Comparison of ENCODE assay signal across 28 cellular contexts in the genomic region with DNA sequence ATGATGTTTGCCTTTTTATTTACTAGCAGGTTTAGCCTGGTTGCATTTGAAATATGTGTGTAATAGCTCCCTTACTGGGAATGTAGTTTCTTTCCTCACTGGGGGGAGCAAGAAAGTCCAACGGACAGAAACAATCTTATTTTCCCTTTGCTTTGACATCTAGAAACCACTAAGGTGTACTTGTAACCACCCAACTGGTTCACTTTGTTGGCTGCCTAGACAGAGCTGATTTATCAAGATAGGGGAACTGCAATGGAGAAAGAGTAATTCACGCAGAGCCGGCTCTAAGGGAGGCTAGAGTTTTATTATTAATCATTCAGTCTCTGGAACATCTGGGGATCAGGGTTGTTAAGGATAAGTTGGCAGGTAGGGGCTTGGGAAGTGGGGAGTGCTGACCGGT. TPM values are rescaled to one million over a fixed set of nuclear protein-coding genes. Genes with fewer than 3 reads are reported as not detected.
DNase-seq lines count a peak whose midpoint lies in the region; ATAC-seq and TF ChIP-seq lines count a peak whose summit lies in the region.
"Had no signal": no experiment of that assay in that cellular context is flagged by ENCODE, and none has a peak within 500 bp of the region (broad histone marks: within the 10 kb centered on the region; RNA-seq: fewer than 3 reads in every experiment).

No MANE protein-coding gene starts in this region.

- H3K4me3 ChIP-seq in CD4-positive, alpha-beta memory T cell (ENCODE audit: low read length in 2 of 2), result no peak overlapping the region
- H3K4me3 ChIP-seq in HUES48 (ENCODE audit: low read depth, low read length), result no peak overlapping the region
- no peak overlapping the region for H3K4me3 ChIP-seq in naive thymus-derived CD4-positive, alpha-beta T cell (ENCODE audit: low read length)
- H3K4me3 ChIP-seq in brain microvascular endothelial cell (ENCODE audit: low read depth, low read length), result no peak overlapping the region
- H3K4me3 ChIP-seq: pancreas, stomach, thyroid gland had no signal

- H3K4me1 Mint-ChIP-seq in CD4-positive, alpha-beta memory T cell, result peaks cover 8 to 14% (median 10%) of the 10 kb centered on the region in 4 donors
- peaks cover 75% of the 10 kb centered on the region for H3K4me1 Mint-ChIP-seq in WTC11
- peaks cover 0 to 17% (median 10%) of the 10 kb centered on the region in 7 donors for H3K4me1 Mint-ChIP-seq in naive thymus-derived CD4-positive, alpha-beta T cell
- H3K4me1 Mint-ChIP-seq: activated CD4-positive, alpha-beta T cell treated with anti-CD3 and anti-CD28 coated beads, Interleukin-2, amount 10 ng/mL, durations not matched to agents 24 days and 14 days had no signal

- no peaks in the 10 kb centered on the region for H3K36me3 ChIP-seq in CD4-positive, alpha-beta memory T cell (ENCODE audit: insufficient read depth, low read length)
- H3K36me3 ChIP-seq in HUES48 (ENCODE audit: control insufficient read depth, insufficient read depth, low read length) (no peaks in the 10 kb centered on the region), brain microvascular endothelial cell (replicated peaks) (no peaks in the 10 kb centered on the region)
- H3K36me3 ChIP-seq in naive thymus-derived CD4-positive, alpha-beta T cell (ENCODE audit: control insufficient read depth in 2 of 3, insufficient read depth in 3 of 3, low read length in 3 of 3), result no peaks in the 10 kb centered on the region
- H3K36me3 ChIP-seq: pancreas, stomach, thyroid gland had no signal

- in situ Hi-C loops in brain microvascular endothelial cell (cut with HindIII; ENCODE audit: low pct_ligation_motif_present, low sequenced_read_pairs) (no loop called here), GM13976 (cut with MboI; ENCODE audit: low sequenced_read_pairs, unreplicated experiment) (no loop called here)

- no peak overlapping the region for H3K27ac ChIP-seq in CD4-positive, alpha-beta memory T cell (ENCODE audit: low read depth, low read length)
- H3K27ac ChIP-seq in HUES48 (ENCODE audit: low read depth, low read length), result peak overlapping the region; percentile 88
- no peak overlapping the region for H3K27ac ChIP-seq in naive thymus-derived CD4-positive, alpha-beta T cell (ENCODE audit: low read depth, low read length)
- no peak overlapping the region for H3K27ac ChIP-seq in brain microvascular endothelial cell
- H3K27ac ChIP-seq: stomach, thyroid gland, VCaP had no signal

- no peaks in the 10 kb centered on the region for H3K9me3 ChIP-seq in CD4-positive, alpha-beta memory T cell (ENCODE audit: control insufficient read depth in 1 of 2, low read length in 2 of 2)
- no peaks in the 10 kb centered on the region for H3K9me3 ChIP-seq in HUES48 (ENCODE audit: control insufficient read depth, insufficient read depth, low read length)
- H3K9me3 ChIP-seq in naive thymus-derived CD4-positive, alpha-beta T cell (ENCODE audit: control insufficient read depth in 2 of 3, low read length in 3 of 3), result no peaks in the 10 kb centered on the region
- H3K9me3 ChIP-seq: pancreas, stomach, thyroid gland had no signal

- H3K4me3 Mint-ChIP-seq in CD4-positive, alpha-beta memory T cell, result peak overlapping the region in 5 of 8 donors; percentile 15 to 73 (median 45)
- H3K4me3 Mint-ChIP-seq in WTC11, result no peak overlapping the region
- peak overlapping the region in 8 of 10 donors; percentile 5 to 76 (median 61) for H3K4me3 Mint-ChIP-seq in naive thymus-derived CD4-positive, alpha-beta T cell
- H3K4me3 Mint-ChIP-seq: activated CD4-positive, alpha-beta T cell treated with anti-CD3 and anti-CD28 coated beads, Interleukin-2, amount 10 ng/mL, durations not matched to agents 24 days and 14 days; activated naive CD4-positive, alpha-beta T cell treated with anti-CD3 and anti-CD28 coated beads for 36 hours; activated T-cell treated with anti-CD3 and anti-CD28 coated beads, Interleukin-2, amount 50 U/mL, for 4 hours; brain; natural killer cell had no signal

- DNase-seq in CD4-positive, alpha-beta memory T cell, result no peak
- no peak for DNase-seq in WTC11 (ENCODE audit: low spot score)
- no peak for DNase-seq in naive thymus-derived CD4-positive, alpha-beta T cell
- no peak for DNase-seq in brain microvascular endothelial cell
- DNase-seq in SHP77 (lab: John Stamatoyannopoulos, UW), result no peak
- no peak for DNase-seq in GM13976 (ENCODE audit: low spot score)
- DNase-seq: activated CD4-positive, alpha-beta T cell treated with anti-CD3 and anti-CD28 coated beads, Interleukin-2, amount 10 ng/mL, durations not matched to agents 24 days and 14 days; activated naive CD4-positive, alpha-beta T cell treated with anti-CD3 and anti-CD28 coated beads for 36 hours; activated T-cell treated with anti-CD3 and anti-CD28 coated beads, Interleukin-2, amount 50 U/mL, for 4 hours; hypothalamus; KBM-7; left ventricle myocardium superior; midbrain; natural killer cell; NCI-H1436; NCI-H2107; NCI-H748 treated with DMSO at 0.1 percent for 48 hours; pancreas; small intestine; stimulated activated CD4-positive, alpha-beta T cell treated with anti-CD3 and anti-CD28 coated beads, Interleukin-1b, Interleukin-23, amount 100 ng/mL, for 48 hours; stomach; thyroid gland had no signal

- H3K27me3 Mint-ChIP-seq in CD4-positive, alpha-beta memory T cell, result peaks cover 2% of the 10 kb centered on the region in 2 donors
- no peaks in the 10 kb centered on the region for H3K27me3 Mint-ChIP-seq in WTC11 (ENCODE audit: low read depth)
- peaks cover 0 to 4% (median 0%) of the 10 kb centered on the region in 5 donors for H3K27me3 Mint-ChIP-seq in naive thymus-derived CD4-positive, alpha-beta T cell
- H3K27me3 Mint-ChIP-seq: activated CD4-positive, alpha-beta T cell treated with anti-CD3 and anti-CD28 coated beads, Interleukin-2, amount 10 ng/mL, durations not matched to agents 24 days and 14 days had no signal

- no peaks in the 10 kb centered on the region for H3K36me3 Mint-ChIP-seq in CD4-positive, alpha-beta memory T cell
- H3K36me3 Mint-ChIP-seq in WTC11, result no peaks in the 10 kb centered on the region
- no peaks in the 10 kb centered on the region for H3K36me3 Mint-ChIP-seq in naive thymus-derived CD4-positive, alpha-beta T cell
- H3K36me3 Mint-ChIP-seq: brain, natural killer cell had no signal

- no peaks in the 10 kb centered on the region for H3K4me1 ChIP-seq in CD4-positive, alpha-beta memory T cell (ENCODE audit: insufficient read depth, low read length)
- peaks cover 48% of the 10 kb centered on the region for H3K4me1 ChIP-seq in HUES48 (ENCODE audit: control insufficient read depth, insufficient read depth, low read length)
- no peaks in the 10 kb centered on the region for H3K4me1 ChIP-seq in naive thymus-derived CD4-positive, alpha-beta T cell (ENCODE audit: control insufficient read depth in 2 of 2, insufficient read depth in 2 of 2, low read length in 2 of 2)
- H3K4me1 ChIP-seq: stomach, thyroid gland had no signal

- no peaks in the 10 kb centered on the region for H3K27me3 ChIP-seq in CD4-positive, alpha-beta memory T cell (ENCODE audit: insufficient read depth, low read length)
- no peaks in the 10 kb centered on the region for H3K27me3 ChIP-seq in HUES48 (ENCODE audit: control insufficient read depth, insufficient read depth, low read length)
- no peaks in the 10 kb centered on the region for H3K27me3 ChIP-seq in naive thymus-derived CD4-positive, alpha-beta T cell (ENCODE audit: control insufficient read depth in 2 of 2, insufficient read depth in 2 of 2, low read length in 2 of 2)
- no peaks in the 10 kb centered on the region for H3K27me3 ChIP-seq in brain microvascular endothelial cell (replicated peaks)
- H3K27me3 ChIP-seq: pancreas, stomach, thyroid gland had no signal

- no peak for ATAC-seq in WTC11
- no peak for ATAC-seq in naive thymus-derived CD4-positive, alpha-beta T cell
- no peak for ATAC-seq in HG03520 (IDR thresholded peaks at IDR 0.05; ENCODE audit: unreplicated experiment)
- ATAC-seq: activated T-cell treated with anti-CD3 and anti-CD28 coated beads, Interleukin-2, amount 50 U/mL, for 4 hours; left ventricle myocardium superior; natural killer cell had no signal

- CTCF ChIA-PET in CD4-positive, alpha-beta memory T cell (lab: Charles Lee; ENCODE audit: partially characterized antibody), result no interaction called here
- CTCF ChIA-PET in WTC11 (lab: Charles Lee), result no interaction called here
- CTCF ChIA-PET in naive thymus-derived CD4-positive, alpha-beta T cell (lab: Charles Lee), result no interaction called here

- intact Hi-C loops in CD4-positive, alpha-beta memory T cell (cut with micrococcal nuclease), result no loop called here
- intact Hi-C loops in naive thymus-derived CD4-positive, alpha-beta T cell (cut with micrococcal nuclease), result no loop called here

- H3K9me3 Mint-ChIP-seq in CD4-positive, alpha-beta memory T cell, result no peaks in the 10 kb centered on the region
- H3K9me3 Mint-ChIP-seq in WTC11, result no peaks in the 10 kb centered on the region
- H3K9me3 Mint-ChIP-seq in naive thymus-derived CD4-positive, alpha-beta T cell, result peaks cover 0 to 2% (median 0%) of the 10 kb centered on the region in 11 donors
- H3K9me3 Mint-ChIP-seq: activated CD4-positive, alpha-beta T cell treated with anti-CD3 and anti-CD28 coated beads, Interleukin-2, amount 10 ng/mL, durations not matched to agents 24 days and 14 days; activated naive CD4-positive, alpha-beta T cell treated with anti-CD3 and anti-CD28 coated beads for 36 hours; activated T-cell treated with anti-CD3 and anti-CD28 coated beads, Interleukin-2, amount 50 U/mL, for 4 hours; brain; natural killer cell had no signal

- H3K9ac ChIP-seq in HUES48 (ENCODE audit: low read depth, low read length), result no peak overlapping the region; the same call in 1 of the 2 replicates

- peak overlapping the region in 2 of 7 donors; percentile 10 to 25 for H3K27ac Mint-ChIP-seq in CD4-positive, alpha-beta memory T cell
- peak overlapping the region; percentile 98 for H3K27ac Mint-ChIP-seq in WTC11
- peak overlapping the region in 6 of 9 donors; percentile 16 to 81 (median 38) for H3K27ac Mint-ChIP-seq in naive thymus-derived CD4-positive, alpha-beta T cell
- H3K27ac Mint-ChIP-seq: activated CD4-positive, alpha-beta T cell treated with anti-CD3 and anti-CD28 coated beads, Interleukin-2, amount 10 ng/mL, durations not matched to agents 24 days and 14 days; activated naive CD4-positive, alpha-beta T cell treated with anti-CD3 and anti-CD28 coated beads for 36 hours; brain; natural killer cell had no signal

- TF ChIP-seq CTCF in WTC11 (IDR thresholded peaks at IDR 0.05) (no peak), brain microvascular endothelial cell (IDR thresholded peaks at IDR 0.05; ENCODE audit: low read depth, low read length, missing control alignments) (no peak), GM13976 (IDR thresholded peaks at IDR 0.05; ENCODE audit: borderline replicate concordance, control extremely low read depth, extremely low read depth, insufficient read depth, missing control alignments) (no peak)

- POLR2A ChIA-PET in CD4-positive, alpha-beta memory T cell (lab: Charles Lee; ENCODE audit: partially characterized antibody), result no interaction called here
- POLR2A ChIA-PET in WTC11 (lab: Charles Lee), result no interaction called here
- POLR2A ChIA-PET in naive thymus-derived CD4-positive, alpha-beta T cell (lab: Charles Lee), result no interaction called here

RNA-seq across cellular contexts. Expression of gene XG, which starts 30.3 kb away (rescaled TPM):
- under 1 TPM in 1 of 2 experiments, not detected in 1; 0.32 TPM for total RNA-seq in CD4-positive, alpha-beta memory T cell
- not detected for polyA plus RNA-seq in CD4-positive, alpha-beta memory T cell
- total RNA-seq in WTC11 (2021), result 0.78 to 1.0 TPM (median 1.0 TPM) in 3 replicates
- under 1 TPM in 2 of 5 experiments, not detected in 3; 0.22 to 0.71 TPM for total RNA-seq in naive thymus-derived CD4-positive, alpha-beta T cell
- polyA plus RNA-seq in naive thymus-derived CD4-positive, alpha-beta T cell, result not detected
- total RNA-seq: activated CD4-positive, alpha-beta T cell treated with anti-CD3 and anti-CD28 coated beads, Interleukin-2, amount 10 ng/mL, durations not matched to agents 24 days and 14 days; activated naive CD4-positive, alpha-beta T cell treated with anti-CD3 and anti-CD28 coated beads for 36 hours; activated T-cell treated with anti-CD3 and anti-CD28 coated beads, Interleukin-2, amount 50 U/mL, for 4 hours; chondrocyte; stomach; T-helper 2 cell treated with Interferon-gamma antibody and Interleukin-4, amounts not matched to agents 100 ng/mL and 5 ng/mL, for 36 hours had no signal

RNA-seq across cellular contexts. Expression of gene GYG2, which starts 46.6 kb away (rescaled TPM):
- not detected for total RNA-seq in CD4-positive, alpha-beta memory T cell
- polyA plus RNA-seq in CD4-positive, alpha-beta memory T cell, result not detected
- total RNA-seq in WTC11 (2021), result 47.6 to 53.6 TPM (median 52.8 TPM) in 3 replicates
- total RNA-seq in naive thymus-derived CD4-positive, alpha-beta T cell, result not detected
- polyA plus RNA-seq in naive thymus-derived CD4-positive, alpha-beta T cell, result not detected
- total RNA-seq: activated CD4-positive, alpha-beta T cell treated with anti-CD3 and anti-CD28 coated beads, Interleukin-2, amount 10 ng/mL, durations not matched to agents 24 days and 14 days; activated naive CD4-positive, alpha-beta T cell treated with anti-CD3 and anti-CD28 coated beads for 36 hours; activated T-cell treated with anti-CD3 and anti-CD28 coated beads, Interleukin-2, amount 50 U/mL, for 4 hours; natural killer cell; T-helper 2 cell treated with Interferon-gamma antibody and Interleukin-4, amounts not matched to agents 100 ng/mL and 5 ng/mL, for 36 hours had no signal

Comparison
In these comparisons a context has a peak if more than half of its experiments do, and no peak if none do; other contexts are left out.
1. RNA of gene GYG2, which starts 46.6 kb away (total RNA-seq): 47.6 to 53.6 TPM in WTC11; not detected in CD4-positive, alpha-beta memory T cell and not detected in naive thymus-derived CD4-positive, alpha-beta T cell; every median in the first group is over 10 times any median in the second.